27 cellular contexts compared by ENCODE assay signal in the genomic region with DNA sequence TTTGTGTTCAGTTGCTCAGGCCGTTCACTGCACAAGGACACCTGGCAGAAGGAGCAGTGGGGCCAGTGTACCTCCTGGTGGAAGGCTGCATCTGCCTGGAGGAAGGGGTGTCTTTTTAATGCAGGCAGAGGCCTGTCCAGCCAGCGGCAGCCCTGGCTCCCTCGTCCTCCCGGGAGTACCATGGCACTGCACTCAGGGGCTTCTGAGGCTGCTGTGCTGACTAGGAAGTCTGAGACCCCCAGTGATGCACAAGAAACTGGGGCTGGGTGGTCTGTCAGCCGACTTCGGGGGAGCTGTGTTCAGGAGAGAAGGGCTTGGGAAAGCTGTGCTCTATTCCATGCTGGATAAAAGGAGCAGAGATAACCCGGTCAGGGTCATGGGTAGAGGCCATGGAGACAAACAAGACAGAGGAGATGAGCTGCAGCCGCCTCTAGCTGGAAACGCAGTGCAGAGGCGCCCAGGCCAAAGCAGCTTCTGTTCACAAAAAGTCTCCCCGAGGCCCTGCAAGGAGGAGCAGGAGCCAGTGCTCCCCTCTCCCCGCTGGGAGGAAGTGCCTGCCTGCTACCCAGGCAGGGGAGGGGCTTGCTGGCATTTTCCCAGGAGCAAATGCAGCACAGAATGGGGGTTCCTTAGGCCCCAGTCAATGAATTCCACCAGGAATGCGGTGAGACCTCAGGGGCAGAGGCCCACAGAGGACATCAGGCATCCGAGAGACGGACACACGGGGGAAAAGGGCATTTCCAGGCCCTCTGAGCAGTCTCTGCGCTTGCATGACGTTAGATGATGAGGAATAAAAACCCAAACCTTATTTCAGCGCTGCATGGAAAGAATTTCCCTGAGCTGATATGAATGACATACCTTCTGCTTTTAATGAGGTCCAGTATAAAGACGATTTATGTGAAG. TPM values are rescaled to one million over a fixed set of nuclear protein-coding genes. Genes with fewer than 3 reads are reported as not detected.
DNase-seq lines count a peak whose midpoint lies in the region; ATAC-seq, FAIRE-seq and TF ChIP-seq lines count a peak whose summit lies in the region.
"Had no signal": no experiment of that assay in that cellular context is flagged by ENCODE, and none has a peak within 500 bp of the region (broad histone marks: within the 10 kb centered on the region; RNA-seq: fewer than 3 reads in every experiment).

No MANE protein-coding gene starts in this region.

- H3K79me2 ChIP-seq in mesendoderm (ENCODE audit: control insufficient read depth, insufficient read depth, low read length), result no peaks in the 10 kb centered on the region

- no peak overlapping the region for H3K4me2 ChIP-seq in mesendoderm (ENCODE audit: low read length)

- H3K27ac ChIP-seq in mesendoderm (ENCODE audit: low read depth, low read length) (no peak overlapping the region), ovary (no peak overlapping the region)
- H3K27ac ChIP-seq: body of pancreas, C4-2B, SJCRH30, WERI-Rb-1 had no signal

- H3K79me1 ChIP-seq in mesendoderm (ENCODE audit: low read length), result no peaks in the 10 kb centered on the region

- H3K18ac ChIP-seq in mesendoderm (ENCODE audit: low read length), result no peak overlapping the region

- H2BK15ac ChIP-seq in mesendoderm (replicated peaks; ENCODE audit: low read depth), result no peak overlapping the region

- ATAC-seq in HG03520 (IDR thresholded peaks at IDR 0.05; ENCODE audit: unreplicated experiment), result no peak
- ATAC-seq: body of pancreas; stimulated activated naive B cell treated with anti-CD40 and anti-IgM and Interleukin-4, amounts not matched to agents 10 μg/mL and 1 μg/mL and 100 μg/mL, for 72 hours had no signal

- H4K5ac ChIP-seq in mesendoderm (ENCODE audit: low read length), result no peak overlapping the region

- no peak for TF ChIP-seq POLR2A in ovary (IDR thresholded peaks at IDR 0.05)

- no peak overlapping the region for H2BK5ac ChIP-seq in mesendoderm (ENCODE audit: low read length)

- no peak overlapping the region for H3K9ac ChIP-seq in mesendoderm (ENCODE audit: low read length)

- no peak overlapping the region for H3K4me3 ChIP-seq in bronchial epithelial cell (ENCODE audit: low read depth, low read length)
- H3K4me3 ChIP-seq in mesendoderm (ENCODE audit: low read length), result no peak overlapping the region
- H3K4me3 ChIP-seq in ovary, result no peak overlapping the region
- H3K4me3 ChIP-seq: adrenal gland, body of pancreas, HAP-1, SJCRH30 had no signal

- intact Hi-C loops in ovary (cut with DNase I), result no loop called here

- H3K4me1 ChIP-seq in mesendoderm (ENCODE audit: control insufficient read depth, low read depth, low read length), result no peaks in the 10 kb centered on the region
- no peaks in the 10 kb centered on the region for H3K4me1 ChIP-seq in ovary (ENCODE audit: insufficient read depth)
- H3K4me1 ChIP-seq: body of pancreas, HAP-1, SJCRH30 had no signal

- no peak overlapping the region for H2AK5ac ChIP-seq in mesendoderm (ENCODE audit: low read length)

- H2BK120ac ChIP-seq in mesendoderm (ENCODE audit: low read depth, low read length), result no peak overlapping the region

- H4K8ac ChIP-seq in mesendoderm (ENCODE audit: low read depth, low read length), result no peak overlapping the region

- no CpG with 5 or more reads among the region's 20 CpGs for WGBS in mesendoderm (ENCODE audit: extremely low coverage, insufficient coverage, low lambda C conversion rate)
- WGBS in ovary, 3 donors, result 48 to 64% (median 51%) methylated on average over 20 of the region's 20 CpGs

- no peaks in the 10 kb centered on the region for H3K27me3 ChIP-seq in bronchial epithelial cell (ENCODE audit: control insufficient read depth, insufficient read depth, low read length)
- H3K27me3 ChIP-seq in mesendoderm (ENCODE audit: insufficient read depth, low read length, poor library complexity), result no peaks in the 10 kb centered on the region
- H3K27me3 ChIP-seq in ovary, result no peaks in the 10 kb centered on the region
- H3K27me3 ChIP-seq: adrenal gland, body of pancreas, SJCRH30 had no signal

- no peak overlapping the region for H3K23ac ChIP-seq in mesendoderm (ENCODE audit: low read length)

- TF ChIP-seq CTCF in bronchial epithelial cell (IDR thresholded peaks at IDR 0.05; ENCODE audit: insufficient read depth, low read length, severe bottlenecking) (no peak), ovary (IDR thresholded peaks at IDR 0.05) (no peak)

- TF ChIP-seq EP300 in ovary (IDR thresholded peaks at IDR 0.05), result no peak

- peak overlapping the region; percentile 34 for H3K56ac ChIP-seq in mesendoderm (ENCODE audit: low read length)

- no peaks in the 10 kb centered on the region for H3K9me3 ChIP-seq in ovary
- H3K9me3 ChIP-seq: adrenal gland, body of pancreas, HAP-1, SJCRH30 had no signal

- no peaks in the 10 kb centered on the region for H3K36me3 ChIP-seq in bronchial epithelial cell (ENCODE audit: control insufficient read depth, insufficient read depth, low read length)
- no peaks in the 10 kb centered on the region for H3K36me3 ChIP-seq in mesendoderm (ENCODE audit: control insufficient read depth, insufficient read depth, low read length)
- H3K36me3 ChIP-seq in ovary, result no peaks in the 10 kb centered on the region
- H3K36me3 ChIP-seq: adrenal gland, HAP-1, SJCRH30, WERI-Rb-1 had no signal

- H3K4ac ChIP-seq in mesendoderm (ENCODE audit: low read depth, low read length), result no peak overlapping the region

- peak; percentile 47 for DNase-seq in activated CD8-positive, alpha-beta memory T cell treated with anti-CD3 and anti-CD28 coated beads for 24 hours
- no peak for DNase-seq in activated CD8-positive, alpha-beta memory T cell treated with anti-CD3 and anti-CD28 coated beads, Interleukin-2, amount 50 U/mL, for 4 hours
- no peak for DNase-seq in bronchial epithelial cell (ENCODE audit: low read depth)
- no peak for DNase-seq in mesendoderm
- DNase-seq in retina, result peak; percentile 4
- DNase-seq in amygdala (lab: John Stamatoyannopoulos, UW), result no peak
- DNase-seq in ovary, result no peak
- DNase-seq: 8988T; activated CD4-positive, alpha-beta T cell treated with anti-CD3 and anti-CD28 coated beads, Interleukin-2, amount 10 ng/mL, durations not matched to agents 24 days and 14 days; activated naive CD4-positive, alpha-beta T cell treated with anti-CD3 and anti-CD28 coated beads, Interleukin-2, amount 10 ng/mL, durations not matched to agents 7 days and 5 days; body of pancreas; COR-L47; Kasumi-1; kidney glomerular epithelial cell; mammary epithelial cell; NCI-H1436; NCI-H446 treated with DMSO at 0.1 percent for 48 hours; NCI-H82; SJCRH30; stimulated activated naive B cell treated with anti-CD40 and anti-IgM and Interleukin-4, amounts not matched to agents 10 μg/mL and 1 μg/mL and 100 μg/mL, for 72 hours; WERI-Rb-1 had no signal

- peak; percentile 75 for FAIRE-seq in bronchial epithelial cell (lab: Jason Lieb, UNC)
- FAIRE-seq: frontal cortex, GM12891 had no signal

RNA-seq across cellular contexts. Expression of a gene that starts 17.2 kb away (rescaled TPM):
- total RNA-seq in bronchial epithelial cell, result 6.6 and 16.6 TPM in 2 replicates
- polyA plus RNA-seq in mesendoderm (2013, experiment 1 of 2), result 3.0 TPM
- 3.0 TPM for polyA plus RNA-seq in mesendoderm (2013, experiment 2 of 2)
- total RNA-seq in ovary, result 10 to 100 TPM; 24.2 to 58.6 (median 37.4) TPM
- 10 to 100 TPM; 18.9 to 61.5 TPM for polyA plus RNA-seq in ovary

RNA-seq across cellular contexts. Expression of a gene that starts 39.2 kb away (rescaled TPM):
- total RNA-seq in bronchial epithelial cell (6.6 and 12.5 TPM in 2 replicates), ovary (10 to 100 TPM; 18.7 to 41.4 (median 23.4) TPM)
- polyA plus RNA-seq in mesendoderm (2013, experiment 1 of 2), result 5.3 TPM
- 5.8 TPM for polyA plus RNA-seq in mesendoderm (2013, experiment 2 of 2)
- polyA plus RNA-seq in ovary, result 1 to 10 TPM; 4.1 to 6.2 TPM

Comparison
In these comparisons a context has a peak if more than half of its experiments do, and no peak if none do; other contexts are left out.
1. DNase-seq: peak in activated CD8-positive, alpha-beta memory T cell treated with anti-CD3 and anti-CD28 coated beads for 24 hours (single experiment) and retina (single experiment); none in activated CD8-positive, alpha-beta memory T cell treated with anti-CD3 and anti-CD28 coated beads, Interleukin-2, amount 50 U/mL, for 4 hours (single experiment), bronchial epithelial cell (single experiment), mesendoderm (single experiment), amygdala (0 of 56) and ovary (0 of 5).